Comparison of ENCODE assay signal across 8 cellular contexts in genomic region chr7:21543528-21544302, GRCh38. TPM values are rescaled to one million over a fixed set of nuclear protein-coding genes. Genes with fewer than 3 reads are reported as not detected.
A peak's percentile ranks its signal among the peaks of the same experiment; 100 is the strongest.
DNase-seq lines count a peak whose midpoint lies in the region; ATAC-seq, FAIRE-seq and TF ChIP-seq lines count a peak whose summit lies in the region.

No MANE protein-coding gene starts in this region.

- no peak for TF ChIP-seq POLR2A in GM12878 (IDR thresholded peaks at IDR 0.05; ENCODE audit: low read depth, low read length)
- TF ChIP-seq POLR2A in lower leg skin (IDR thresholded peaks at IDR 0.05) = no peak

- peak overlapping the region; percentile 72 for H3K4me3 ChIP-seq in HUES64 (ENCODE audit: low read length)
- H3K4me3 ChIP-seq in GM12878 = no peak overlapping the region
- H3K4me3 ChIP-seq in lower leg skin (ENCODE audit: low read depth, poor library complexity, severe bottlenecking) = peak overlapping the region; percentile 28
- peak overlapping the region in 1 of 2 donors; percentile 37 for H3K4me3 ChIP-seq in small intestine (ENCODE audit: low read depth in 1 of 2, low read length in 2 of 2)

- POLR2A ChIA-PET in GM12878 (lab: Charles Lee) = no interaction called here

- H3K4me2 ChIP-seq in GM12878 (ENCODE audit: control insufficient read depth, insufficient read depth) = peak overlapping the region; percentile 50; the same call in 1 of the 2 replicates

- 12% methylated on average over 31 of the region's 31 CpGs for WGBS in HUES64
- WGBS in GM12878 (ENCODE audit: insufficient coverage, insufficient replicate concordance, low lambda C conversion rate, missing lambda C conversion rate) = 21% methylated on average over 29 of the region's 31 CpGs
- WGBS in lower leg skin, 2 donors = 4 to 5% methylated on average over 30 to 31 of the region's 31 CpGs
- 8 to 9% (median 9%) methylated on average over 31 of the region's 31 CpGs for WGBS in small intestine, 3 donors

- no peaks in the 10 kb centered on the region for H3K36me3 ChIP-seq in HUES64 (ENCODE audit: insufficient read depth, low read length)
- H3K36me3 ChIP-seq in GM12878 (ENCODE audit: control insufficient read depth in 2 of 2, insufficient read depth in 2 of 2, low read length in 1 of 2) = no peaks in the 10 kb centered on the region
- H3K36me3 ChIP-seq in small intestine (ENCODE audit: control insufficient read depth in 2 of 2, insufficient read depth in 2 of 2, low read length in 2 of 2) = no peaks in the 10 kb centered on the region

- no peaks in the 10 kb centered on the region for H3K79me2 ChIP-seq in GM12878 (ENCODE audit: control insufficient read depth, insufficient read depth, low read length)

- no peak overlapping the region for H3K27ac ChIP-seq in HUES64 (ENCODE audit: low read depth, low read length)
- no peak overlapping the region for H3K27ac ChIP-seq in GM12878 (ENCODE audit: control insufficient read depth, insufficient read depth)
- no peak overlapping the region for H3K27ac ChIP-seq in small intestine (ENCODE audit: low read depth in 1 of 2, low read length in 1 of 2)

- TF ChIP-seq RAD21 in GM12878 (IDR thresholded peaks at IDR 0.05; ENCODE audit: insufficient read depth, low read depth, low read length) = no peak

- peaks cover 52% of the 10 kb centered on the region for H3K27me3 ChIP-seq in HUES64 (ENCODE audit: insufficient read depth, low read length)
- H3K27me3 ChIP-seq in GM12878 (replicated peaks in 1 of 2; ENCODE audit: control insufficient read depth in 2 of 2, insufficient read depth in 2 of 2, low read length in 1 of 2) = peaks cover 5 to 22% of the 10 kb centered on the region in 2 experiments
- H3K27me3 ChIP-seq in small intestine (ENCODE audit: control insufficient read depth in 2 of 2, insufficient read depth in 2 of 2, low read length in 2 of 2) = peaks cover 10 to 14% of the 10 kb centered on the region in 2 donors

- no peak for TF ChIP-seq EP300 in GM12878 (IDR thresholded peaks at IDR 0.05; ENCODE audit: borderline replicate concordance in 1 of 2, control insufficient read depth in 1 of 2, low read depth in 2 of 2, low read length in 2 of 2)

- H3K9ac ChIP-seq in HUES64 (ENCODE audit: low read depth, low read length) = peak overlapping the region; percentile 71
- H3K9ac ChIP-seq in GM12878 (ENCODE audit: control insufficient read depth, insufficient read depth, low read length) = no peak overlapping the region

- FAIRE-seq in GM12878 (lab: Jason Lieb, UNC) (no peak), small intestine (lab: Jason Lieb, UNC) (no peak)

- in situ Hi-C loops in GM12878 (cut with MboI) = no loop called here

- RAD21 ChIA-PET in GM12878 (lab: Charles Lee; ENCODE audit: unreplicated experiment) = no interaction called here

- CTCF ChIA-PET in GM12878 (lab: Yijun Ruan, JAX) = no interaction called here

- no peak for ATAC-seq in GM12878
- no peak for ATAC-seq in GM19023 (IDR thresholded peaks at IDR 0.05; ENCODE audit: unreplicated experiment)

- H2AFZ ChIP-seq in GM12878 (ENCODE audit: control insufficient read depth, low read depth, low read length) = no peak overlapping the region

- peak; percentile 45 for DNase-seq in EH (ENCODE audit: low read depth)
- DNase-seq in GM12878 (ENCODE audit: low read depth, low spot score) = no peak
- DNase-seq in lower leg skin (ENCODE audit: low spot score in 2 of 2) = no peak
- no peak for DNase-seq in GM03348 (ENCODE audit: low spot score)
- no peak for DNase-seq in SHP77 (lab: John Stamatoyannopoulos, UW)
- DNase-seq in small intestine = no peak

- intact Hi-C loops in GM12878 (cut with micrococcal nuclease; ENCODE audit: unreplicated experiment) (no loop called here), lower leg skin (cut with DNase I; ENCODE audit: low total_unique reads) (no loop called here)

- no TSS peak for BruUV-seq in GM12878 (replicated peaks; lab: Mats Ljungman, UMichigan)

- H3K4me1 ChIP-seq in HUES64 (ENCODE audit: insufficient read depth, low read length) = peaks cover 39% of the 10 kb centered on the region
- no peaks in the 10 kb centered on the region for H3K4me1 ChIP-seq in GM12878 (ENCODE audit: control insufficient read depth, insufficient read depth, low read length)
- H3K4me1 ChIP-seq in small intestine (ENCODE audit: control insufficient read depth in 2 of 2, insufficient read depth in 1 of 2, low read depth in 1 of 2, low read length in 1 of 2) = peaks cover 0 to 2% of the 10 kb centered on the region in 2 donors

- no peaks in the 10 kb centered on the region for H3K9me3 ChIP-seq in HUES64 (ENCODE audit: insufficient read depth, low read depth, low read length)
- no peaks in the 10 kb centered on the region; the same call in 2 of the 3 replicates for H3K9me3 ChIP-seq in GM12878 (replicated peaks; ENCODE audit: control insufficient read depth, insufficient read depth, low read length)
- H3K9me3 ChIP-seq in small intestine (ENCODE audit: control insufficient read depth, low read depth) = no peaks in the 10 kb centered on the region

- TF ChIP-seq CTCF in GM12878 (IDR thresholded peaks at IDR 0.05 in 2 of 3, conservative IDR thresholded peaks at IDR 0.05 in 1 of 3; ENCODE audit: control insufficient read depth in 2 of 3, extremely low read depth in 1 of 3, insufficient read depth in 1 of 3, low read depth in 3 of 3, low read length in 3 of 3) (no peak), lower leg skin (IDR thresholded peaks at IDR 0.05) (no peak)

- no peaks in the 10 kb centered on the region for H4K20me1 ChIP-seq in GM12878 (ENCODE audit: control insufficient read depth, insufficient read depth)

- SMC1A ChIA-PET in GM12878 (lab: Charles Lee; ENCODE audit: uncharacterized antibody, unreplicated experiment) = no interaction called here

TF ChIP-seq in GM12878, 131 proteins besides CTCF, POLR2A, EP300 and RAD21 (continues in another document):
- TF ChIP-seq SREBF2 (IDR thresholded peaks at IDR 0.05; ENCODE audit: low read length) (no peak), KLF5 (IDR thresholded peaks at IDR 0.05; ENCODE audit: partially characterized antibody) (no peak), USF1 (IDR thresholded peaks at IDR 0.05; ENCODE audit: borderline replicate concordance, extremely low read length, insufficient read depth, low read depth, low read length) (no peak), NRF1 (conservative IDR thresholded peaks at IDR 0.05; ENCODE audit: low read depth, low read length) (no peak), CHD4 (IDR thresholded peaks at IDR 0.05) (no peak), IRF4 (IDR thresholded peaks at IDR 0.05; ENCODE audit: low read depth, low read length) (no peak), MEF2B (IDR thresholded peaks at IDR 0.05; ENCODE audit: partially characterized antibody, poor library complexity, severe bottlenecking) (no peak), ZNF207 (IDR thresholded peaks at IDR 0.05; ENCODE audit: borderline replicate concordance) (no peak), BRCA1 (IDR thresholded peaks at IDR 0.05; ENCODE audit: low read depth, low read length) (no peak), E4F1 (IDR thresholded peaks at IDR 0.05; ENCODE audit: borderline replicate concordance, partially characterized antibody) (no peak), CHD1 (IDR thresholded peaks at IDR 0.05; ENCODE audit: low read depth, low read length) (no peak)

RNA-seq across cellular contexts. Expression of gene DNAH11, which starts 0.9 kb away (rescaled TPM):
- 1.2 TPM for polyA plus RNA-seq in HUES64 (2013, experiment 1 of 2)
- polyA plus RNA-seq in HUES64 (2013, experiment 2 of 2) = 2.8 TPM
- 0.37 and 0.63 TPM in 2 replicates for total RNA-seq in GM12878 (2013; cell fraction: nucleolus; rRNA removed)
- total RNA-seq in GM12878 (2014; rRNA removed) (under 0.01 and 0.06 TPM in 2 replicates), GM12878 (2014; rRNA removed; fragmentation: Illumina TruSeq; extraction: Trizol) (0.04 and 0.28 TPM in 2 replicates), GM12878 (2021) (0.03 and 0.27 TPM in 2 replicates), lower leg skin (10 to 100 TPM in 1 of 4 donors, 1 to 10 TPM in 2, under 1 TPM in 1; 0.88 to 10.0 (median 4.1) TPM)
- polyA plus RNA-seq in GM12878 (2011; ENCODE audit: low read depth) = not detected
- polyA plus RNA-seq in GM12878 (2011; rRNA removed) (0.12 and 0.23 TPM in 2 replicates), GM12878 (2014; fragmentation: Illumina TruSeq; extraction: Trizol) (0.09 and 1.1 TPM in 2 replicates), GM12878 (2014; fragmentation: Nextera tagmentation; extraction: Ambion mirVana) (under 1 TPM; 0.09 to 0.29 TPM), GM12878 (2014; rRNA removed) (0.03 and 0.12 TPM in 2 replicates), GM12878 (2016; fragmentation: Nextera tagmentation; extraction: Ambion mirVana) (under 1 TPM; 0.16 to 0.56 TPM), small intestine (under 1 TPM in 1 of 3 donors, not detected in 2; 0.33 TPM)
- polyA plus RNA-seq in GM12878 (2011; cell fraction: cytosol; rRNA removed) = 0.01 and 0.05 TPM in 2 replicates
- polyA plus RNA-seq in GM12878 (2011; cell fraction: nucleus; rRNA removed) = 0.18 and 0.45 TPM in 2 replicates
- polyA plus RNA-seq in GM12878 (2012) = not detected in 2 replicates
- polyA minus RNA-seq in GM12878 (2011; rRNA and poly(A)+ RNA removed) = 0.15 TPM in 2 replicates
- not detected in 2 replicates for polyA minus RNA-seq in GM12878 (2011; cell fraction: cytosol; rRNA and poly(A)+ RNA removed)
- polyA minus RNA-seq in GM12878 (2011; cell fraction: nucleus; rRNA and poly(A)+ RNA removed) = 0.77 and 1.3 TPM in 2 replicates
